In genomic region chr15:68815598-68815997, GRCh38 we compare ENCODE assay signal across 10 cellular contexts. TPM values are rescaled to one million over a fixed set of nuclear protein-coding genes. Genes with fewer than 3 reads are reported as not detected.
A peak's percentile ranks its signal among the peaks of the same experiment; 100 is the strongest.
DNase-seq lines count a peak whose midpoint lies in the region; ATAC-seq and TF ChIP-seq lines count a peak whose summit lies in the region.
"Had no signal": no experiment of that assay in that cellular context is flagged by ENCODE, and none has a peak within 500 bp of the region (broad histone marks: within the 10 kb centered on the region; RNA-seq: fewer than 3 reads in every experiment).

No MANE protein-coding gene starts in this region.

- H3K9me3 Mint-ChIP-seq in glutamatergic neuron (ENCODE audit: unreplicated experiment): peaks cover 14% of the 10 kb centered on the region

- H3K27me3 Mint-ChIP-seq in glutamatergic neuron (ENCODE audit: unreplicated experiment): peaks cover 6% of the 10 kb centered on the region

- H3K36me3 ChIP-seq in SU-DHL-6 (ENCODE audit: low read length): no peaks in the 10 kb centered on the region
- H3K36me3 ChIP-seq: vagina had no signal

- H3K4me3 ChIP-seq in SU-DHL-6 (ENCODE audit: insufficient read depth, low read length, poor library complexity, severe bottlenecking): no peak overlapping the region

- peak; percentile 17 for DNase-seq in stimulated activated CD4-positive, alpha-beta T cell treated with anti-CD3 and anti-CD28 coated beads, Interleukin-4, amount 100 ng/mL, for 24 hours
- no peak for DNase-seq in stimulated activated CD4-positive, alpha-beta T cell treated with anti-CD3 and anti-CD28 coated beads, Interleukin-4, amount 100 ng/mL, for 4 hours
- DNase-seq in glutamatergic neuron: no peak
- DNase-seq in DMS153 (lab: John Stamatoyannopoulos, UW): no peak
- no peak for DNase-seq in NCI-H187 (lab: John Stamatoyannopoulos, UW)
- DNase-seq: caudate nucleus had no signal

- no peak overlapping the region for H2AFZ ChIP-seq in SU-DHL-6 (ENCODE audit: low read depth, low read length, severe bottlenecking)

- no peaks in the 10 kb centered on the region for H3K27me3 ChIP-seq in SU-DHL-6 (ENCODE audit: low read length)
- H3K27me3 ChIP-seq: vagina had no signal

- peak overlapping the region; percentile 97 for H3K4me3 Mint-ChIP-seq in glutamatergic neuron (ENCODE audit: unreplicated experiment)

- peak overlapping the region; percentile 97; the same call in 1 of the 2 replicates for H3K9ac ChIP-seq in SU-DHL-6 (ENCODE audit: low read length)

- H3K4me2 ChIP-seq in SU-DHL-6 (ENCODE audit: low read depth, low read length, poor library complexity, severe bottlenecking): peak overlapping the region; percentile 13

- peaks cover 100% of the 10 kb centered on the region for H3K79me2 ChIP-seq in SU-DHL-6 (ENCODE audit: insufficient read depth, low read length)

- ATAC-seq in HG03439 (IDR thresholded peaks at IDR 0.05; ENCODE audit: unreplicated experiment) (no peak), HG03097 (IDR thresholded peaks at IDR 0.05; ENCODE audit: low FRiP score, unreplicated experiment) (no peak)

- H3K9me3 ChIP-seq in SU-DHL-6 (ENCODE audit: insufficient read depth, low read length): no peaks in the 10 kb centered on the region
- H3K9me3 ChIP-seq: vagina had no signal

- H3K9me2 ChIP-seq in SU-DHL-6 (replicated peaks; ENCODE audit: insufficient read depth, low read length): no peaks in the 10 kb centered on the region

- no peak overlapping the region for H3K27ac Mint-ChIP-seq in glutamatergic neuron (ENCODE audit: unreplicated experiment)

- TF ChIP-seq CTCF in SU-DHL-6 (IDR thresholded peaks at IDR 0.05; ENCODE audit: insufficient read depth, low read length, poor library complexity, severe bottlenecking) (no peak), glutamatergic neuron (IDR thresholded peaks at IDR 0.05; ENCODE audit: partially characterized antibody, unreplicated experiment) (no peak)

- H3K36me3 Mint-ChIP-seq in glutamatergic neuron (ENCODE audit: unreplicated experiment): no peaks in the 10 kb centered on the region

- no peaks in the 10 kb centered on the region for H3F3A ChIP-seq in SU-DHL-6 (ENCODE audit: insufficient read depth)

- no peak overlapping the region for H3K27ac ChIP-seq in SU-DHL-6 (ENCODE audit: low read depth, low read length)

- peaks cover 20% of the 10 kb centered on the region for H3K4me1 Mint-ChIP-seq in glutamatergic neuron (ENCODE audit: low read depth, unreplicated experiment)

- H4K20me1 ChIP-seq in SU-DHL-6 (ENCODE audit: low read depth, low read length): peaks cover 27% of the 10 kb centered on the region

RNA-seq across cellular contexts. Expression of gene ANP32A, which starts 5.1 kb away (rescaled TPM):
- total RNA-seq in glutamatergic neuron (ENCODE audit: unreplicated experiment): 134 TPM
